In genomic region chr14:20997564-20997963, GRCh38 we compare ENCODE assay signal across 20 cellular contexts. TPM values are rescaled to one million over a fixed set of nuclear protein-coding genes. Genes with fewer than 3 reads are reported as not detected.
DNase-seq lines count a peak whose midpoint lies in the region; TF ChIP-seq lines count a peak whose summit lies in the region.
"Had no signal": no experiment of that assay in that cellular context is flagged by ENCODE, and none has a peak within 500 bp of the region (broad histone marks: within the 10 kb centered on the region; RNA-seq: fewer than 3 reads in every experiment).

No MANE protein-coding gene starts in this region.

- H3K9me3 ChIP-seq in PC-9 (ENCODE audit: insufficient read depth, low read depth) (no peaks in the 10 kb centered on the region), esophagus (ENCODE audit: control insufficient read depth in 2 of 2, insufficient read depth in 1 of 2, low read depth in 1 of 2, low read length in 1 of 2) (no peaks in the 10 kb centered on the region), sigmoid colon (no peaks in the 10 kb centered on the region)
- H3K9me3 ChIP-seq: Caco-2, HAP-1 had no signal

- H3K4me2 ChIP-seq in PC-9: peak overlapping the region; percentile 47; the same call in 1 of the 2 replicates

- no peak overlapping the region for H3K4me3 Mint-ChIP-seq in nephron progenitor cell
- peak overlapping the region; percentile 84 for H3K4me3 Mint-ChIP-seq in type B pancreatic cell
- H3K4me3 Mint-ChIP-seq: CD14-positive monocyte had no signal

- no peak for TF ChIP-seq EP300 in sigmoid colon (IDR thresholded peaks at IDR 0.05)

- H3K27me3 ChIP-seq in PC-9 (ENCODE audit: insufficient read depth, low read depth) (no peaks in the 10 kb centered on the region), esophagus (ENCODE audit: control insufficient read depth in 1 of 2, insufficient read depth in 2 of 2, low read length in 2 of 2) (no peaks in the 10 kb centered on the region), sigmoid colon (no peaks in the 10 kb centered on the region)

- no peaks in the 10 kb centered on the region for H4K20me1 ChIP-seq in PC-9 (ENCODE audit: insufficient read depth)

- H3K36me3 Mint-ChIP-seq in nephron progenitor cell (ENCODE audit: low read depth) (peaks cover 42% of the 10 kb centered on the region), type B pancreatic cell (peaks cover 21% of the 10 kb centered on the region)

- CTCF ChIA-PET in PC-9 (lab: Charles Lee): no interaction called here

- no peaks in the 10 kb centered on the region for H3K9me2 ChIP-seq in PC-9 (ENCODE audit: insufficient read depth)

- H3K36me3 ChIP-seq in PC-9 (ENCODE audit: low read depth) (peaks cover 2% of the 10 kb centered on the region; the same call in 1 of the 2 replicates), esophagus (ENCODE audit: control insufficient read depth in 2 of 2, insufficient read depth in 2 of 2, low read length in 1 of 2) (peaks cover 11 to 22% of the 10 kb centered on the region in 2 donors), sigmoid colon (peaks cover 40 to 52% (median 45%) of the 10 kb centered on the region in 4 donors)

- no peaks in the 10 kb centered on the region for H3K79me2 ChIP-seq in PC-9 (ENCODE audit: low read depth)

- DNase-seq in PC-9 (no peak), nephron progenitor cell (no peak), type B pancreatic cell (ENCODE audit: extremely low spot score, unreplicated experiment) (no peak), H4 (ENCODE audit: low spot score) (no peak), sigmoid colon (no peak), COLO668 (lab: John Stamatoyannopoulos, UW; ENCODE audit: unreplicated experiment) (no peak)
- DNase-seq: ACHN, DMS153, GF-D8, NCI-H1092 treated with DMSO at 0.1 percent for 48 hours, NCI-H2081 treated with DMSO at 0.1 percent for 48 hours, NCI-H446 treated with DMSO at 0.1 percent for 48 hours, NCI-H748 treated with DMSO at 0.1 percent for 48 hours, Right ventricle myocardium superior had no signal

- H3K4me3 ChIP-seq in PC-9: no peak overlapping the region
- H3K4me3 ChIP-seq in esophagus (ENCODE audit: low read depth in 1 of 2, low read length in 2 of 2): no peak overlapping the region
- H3K4me3 ChIP-seq in sigmoid colon: no peak overlapping the region
- H3K4me3 ChIP-seq: HAP-1 had no signal

- H2AFZ ChIP-seq in PC-9: no peak overlapping the region

- intact Hi-C loops in PC-9 (cut with micrococcal nuclease; ENCODE audit: unreplicated experiment) (loop anchor here (5.0 kb wide), 1 partner anchor 365 kb away; no protein-coding TSS in a partner anchor), sigmoid colon (cut with DNase I) (loop anchor here (10.0 kb wide), 1 partner anchor 457 kb away; the partner anchor contains the start of gene CHD8)

- no TSS peak for BruUV-seq in PC-9 (replicated peaks; lab: Mats Ljungman, UMichigan)

- POLR2A ChIA-PET in PC-9 (lab: Charles Lee; ENCODE audit: unreplicated experiment): no interaction called here

- H3K4me1 Mint-ChIP-seq in nephron progenitor cell (peaks cover 28% of the 10 kb centered on the region), type B pancreatic cell (ENCODE audit: unreplicated experiment) (peaks cover 17% of the 10 kb centered on the region)
- H3K4me1 Mint-ChIP-seq: CD14-positive monocyte had no signal

- H3K27me3 Mint-ChIP-seq in nephron progenitor cell (ENCODE audit: low read depth, poor library complexity) (peaks cover 4% of the 10 kb centered on the region), type B pancreatic cell (no peaks in the 10 kb centered on the region)

- H3K27ac Mint-ChIP-seq in nephron progenitor cell (peak overlapping the region; percentile 72), type B pancreatic cell (peak overlapping the region; percentile 96)

- TF ChIP-seq CTCF in PC-9 (conservative IDR thresholded peaks at IDR 0.05) (no peak), nephron progenitor cell (IDR thresholded peaks at IDR 0.05) (no peak), type B pancreatic cell (conservative IDR thresholded peaks at IDR 0.05) (no peak), sigmoid colon (IDR thresholded peaks at IDR 0.05) (no peak)

- WGBS in esophagus, 2 donors: 65 to 66% methylated on average over 6 of the region's 6 CpGs
- WGBS in sigmoid colon, 2 donors: 15 to 55% methylated on average over 6 of the region's 6 CpGs

- peaks cover 20% of the 10 kb centered on the region for H3K4me1 ChIP-seq in PC-9 (replicated peaks; ENCODE audit: insufficient read depth)
- peaks cover 3 to 8% of the 10 kb centered on the region in 2 donors for H3K4me1 ChIP-seq in esophagus (ENCODE audit: control insufficient read depth in 2 of 2, insufficient read depth in 2 of 2, low read length in 1 of 2)
- peaks cover 0 to 12% (median 9%) of the 10 kb centered on the region in 4 donors for H3K4me1 ChIP-seq in sigmoid colon
- H3K4me1 ChIP-seq: HAP-1 had no signal

- peaks cover 13% of the 10 kb centered on the region; the same call in 1 of the 2 replicates for H3F3A ChIP-seq in PC-9 (ENCODE audit: insufficient read depth, low read depth)

- no peaks in the 10 kb centered on the region for H3K9me3 Mint-ChIP-seq in nephron progenitor cell
- H3K9me3 Mint-ChIP-seq in type B pancreatic cell: no peaks in the 10 kb centered on the region

- no peak for TF ChIP-seq POLR2A in sigmoid colon (IDR thresholded peaks at IDR 0.05)

- H3K27ac ChIP-seq in PC-9: no peak overlapping the region
- H3K27ac ChIP-seq in esophagus (ENCODE audit: low read depth in 2 of 2, low read length in 1 of 2): peak overlapping the region; percentile 28 to 35
- H3K27ac ChIP-seq in sigmoid colon: no peak overlapping the region

RNA-seq across cellular contexts. Expression of gene SLC39A2, which starts 1.5 kb away (rescaled TPM):
- total RNA-seq in PC-9 (2021) (0.35 and 0.68 TPM in 2 replicates), type B pancreatic cell (ENCODE audit: low replicate concordance) (4.5 and 14.2 TPM in 2 replicates), sigmoid colon (not detected)
- polyA plus RNA-seq in esophagus (10 to 100 TPM in 1 of 2 donors, 1 to 10 TPM in 1; 8.2 to 20.3 TPM), sigmoid colon (1 to 10 TPM in 1 of 3 donors, not detected in 2; 1.2 TPM)
- not detected in 2 replicates for total RNA-seq in H4 (2014; rRNA removed; shearing (Covaris generic))
- total RNA-seq: LHCN-M2, Right ventricle myocardium superior had no signal
- polyA plus RNA-seq: CD14-positive monocyte had no signal

RNA-seq across cellular contexts. Expression of gene METTL17, which starts 7.8 kb away (rescaled TPM):
- 40.9 and 51.2 TPM in 2 replicates for total RNA-seq in PC-9 (2021)
- 10 to 100 TPM; 55.1 to 56.3 TPM for polyA plus RNA-seq in esophagus
- total RNA-seq in type B pancreatic cell (ENCODE audit: low replicate concordance): 59.7 and 88.1 TPM in 2 replicates
- 60.2 and 64.0 TPM in 2 replicates for total RNA-seq in H4 (2014; rRNA removed; shearing (Covaris generic))
- 100 to 1,000 TPM in 1 of 4 donors, 10 to 100 TPM in 3; 72.9 to 103 (median 90.0) TPM for total RNA-seq in sigmoid colon
- polyA plus RNA-seq in sigmoid colon: 10 to 100 TPM; 24.0 to 76.4 (median 25.2) TPM

RNA-seq across cellular contexts. Expression of gene NDRG2, which starts 27.3 kb away (rescaled TPM):
- 12.2 and 14.6 TPM in 2 replicates for total RNA-seq in PC-9 (2021)
- 100 to 1,000 TPM; 131 to 252 TPM for polyA plus RNA-seq in esophagus
- 150 and 214 TPM in 2 replicates for total RNA-seq in type B pancreatic cell (ENCODE audit: low replicate concordance)
- 1.3 and 8.5 TPM in 2 replicates for total RNA-seq in H4 (2014; rRNA removed; shearing (Covaris generic))
- 100 to 1,000 TPM; 184 to 276 (median 235) TPM for total RNA-seq in sigmoid colon
- 100 to 1,000 TPM; 114 to 199 (median 141) TPM for polyA plus RNA-seq in sigmoid colon
- total RNA-seq: OCI-LY7 had no signal

RNA-seq across cellular contexts. Expression of gene TPPP2, which starts 32.5 kb away (rescaled TPM):
- total RNA-seq in PC-9 (2021) (not detected in 2 replicates), type B pancreatic cell (ENCODE audit: low replicate concordance) (not detected in 2 replicates), sigmoid colon (not detected)
- polyA plus RNA-seq in esophagus (under 1 TPM in 1 of 2 donors, not detected in 1; 0.14 TPM), sigmoid colon (under 1 TPM in 1 of 3 donors, not detected in 2; 0.36 TPM)
- not detected in 2 replicates for total RNA-seq in H4 (2014; rRNA removed; shearing (Covaris generic))
- total RNA-seq: Caco-2, LHCN-M2, OCI-LY7 had no signal
- polyA plus RNA-seq: CD14-positive monocyte had no signal

RNA-seq across cellular contexts. Expression of gene RNASE13, which starts 37.0 kb away (rescaled TPM):
- total RNA-seq in PC-9 (2021) (not detected in 2 replicates), type B pancreatic cell (ENCODE audit: low replicate concordance) (not detected in 2 replicates), sigmoid colon (not detected)
- polyA plus RNA-seq in esophagus (not detected), sigmoid colon (not detected)
- total RNA-seq in H4 (2014; rRNA removed; shearing (Covaris generic)): not detected in 2 replicates
- total RNA-seq: Caco-2, LHCN-M2, OCI-LY7, Right ventricle myocardium superior had no signal
- polyA plus RNA-seq: CD14-positive monocyte had no signal

Comparison
In these comparisons a context has a peak if more than half of its experiments do, and no peak if none do; other contexts are left out.
1. H3K27ac ChIP-seq: peak in esophagus (2 of 2); none in PC-9 (single experiment) and sigmoid colon (0 of 4).